ENCODE assay signal across 20 cellular contexts in genomic region chr12:92756905-92757598, GRCh38. TPM values are rescaled to one million over a fixed set of nuclear protein-coding genes. Genes with fewer than 3 reads are reported as not detected.
"Had no signal": no experiment of that assay in that cellular context is flagged by ENCODE, and none has a peak within 500 bp of the region (broad histone marks: within the 10 kb centered on the region; RNA-seq: fewer than 3 reads in every experiment).

No MANE protein-coding gene starts in this region.

- H3K9me3 Mint-ChIP-seq: activated naive CD4-positive, alpha-beta T cell treated with anti-CD3 and anti-CD28 coated beads for 36 hours; activated T-cell treated with anti-CD3 and anti-CD28 coated beads, Interleukin-2, amount 50 U/mL, for 4 hours; endodermal cell; naive B cell; stimulated activated memory B cell treated with anti-CD40 and anti-IgM and Interleukin-4, amounts not matched to agents 10 μg/mL and 1 μg/mL and 100 μg/mL, for 72 hours had no signal

- H3K4me3 Mint-ChIP-seq: activated CD4-positive, alpha-beta T cell treated with anti-CD3 and anti-CD28 coated beads, Interleukin-2, amount 10 ng/mL, durations not matched to agents 24 days and 14 days; activated CD8-positive, alpha-beta T cell treated with anti-CD3 and anti-CD28 coated beads, Interleukin-2, amount 10 ng/mL, durations not matched to agents 7 days and 5 days; activated naive CD4-positive, alpha-beta T cell treated with anti-CD3 and anti-CD28 coated beads for 36 hours; activated T-cell treated with anti-CD3 and anti-CD28 coated beads, Interleukin-2, amount 50 U/mL, for 4 hours; endodermal cell; stimulated activated memory B cell treated with anti-CD40 and anti-IgM and Interleukin-4, amounts not matched to agents 10 μg/mL and 1 μg/mL and 100 μg/mL, for 72 hours had no signal

- H3K4me1 Mint-ChIP-seq: activated CD4-positive, alpha-beta T cell treated with anti-CD3 and anti-CD28 coated beads, Interleukin-2, amount 10 ng/mL, durations not matched to agents 24 days and 14 days; endodermal cell had no signal

- H3K27me3 Mint-ChIP-seq: stimulated activated memory B cell treated with anti-CD40 and anti-IgM and Interleukin-4, amounts not matched to agents 10 μg/mL and 1 μg/mL and 100 μg/mL, for 72 hours had no signal

- DNase-seq: activated CD4-positive, alpha-beta T cell treated with anti-CD3 and anti-CD28 coated beads, Interleukin-2, amount 10 ng/mL, durations not matched to agents 24 days and 14 days; activated CD8-positive, alpha-beta memory T cell treated with anti-CD3 and anti-CD28 coated beads, Interleukin-2, amount 50 U/mL, for 4 hours; activated CD8-positive, alpha-beta T cell treated with anti-CD3 and anti-CD28 coated beads, Interleukin-2, amount 10 ng/mL, durations not matched to agents 7 days and 5 days; activated naive CD4-positive, alpha-beta T cell treated with anti-CD3 and anti-CD28 coated beads for 36 hours; activated T-cell treated with anti-CD3 and anti-CD28 coated beads, Interleukin-2, amount 50 U/mL, for 4 hours; body of pancreas; endodermal cell; foreskin keratinocyte; kidney; left lung; mucosa of descending colon; naive B cell; pancreas; sigmoid colon; stimulated activated CD4-positive, alpha-beta T cell treated with anti-CD3 and anti-CD28 coated beads, Interleukin-4, amount 100 ng/mL, for 4 hours; T1000; testis; upper lobe of left lung had no signal

- ATAC-seq: activated CD8-positive, alpha-beta T cell treated with anti-CD3 and anti-CD28 coated beads, Interleukin-2, amount 10 ng/mL, durations not matched to agents 7 days and 5 days; activated T-cell treated with anti-CD3 and anti-CD28 coated beads, Interleukin-2, amount 50 U/mL, for 4 hours; body of pancreas; foreskin keratinocyte; left lung; mucosa of descending colon; pancreas; stimulated activated memory B cell treated with anti-CD40 and anti-IgM and Interleukin-4, amounts not matched to agents 10 μg/mL and 1 μg/mL and 100 μg/mL, for 72 hours had no signal

- H3K36me3 Mint-ChIP-seq: naive B cell had no signal

- H3K27ac Mint-ChIP-seq: activated CD4-positive, alpha-beta T cell treated with anti-CD3 and anti-CD28 coated beads, Interleukin-2, amount 10 ng/mL, durations not matched to agents 24 days and 14 days; activated CD8-positive, alpha-beta T cell treated with anti-CD3 and anti-CD28 coated beads, Interleukin-2, amount 10 ng/mL, durations not matched to agents 7 days and 5 days; activated naive CD4-positive, alpha-beta T cell treated with anti-CD3 and anti-CD28 coated beads for 36 hours; endodermal cell; stimulated activated memory B cell treated with anti-CD40 and anti-IgM and Interleukin-4, amounts not matched to agents 10 μg/mL and 1 μg/mL and 100 μg/mL, for 72 hours had no signal

RNA-seq across cellular contexts. Expression of gene PLEKHG7, which starts 54.3 kb away (rescaled TPM):
- polyA plus RNA-seq: fibroblast of lung, foreskin keratinocyte had no signal
